ENCODE assay signal across 8 cellular contexts in genomic region chr11:46290598-46291309, GRCh38. TPM values are rescaled to one million over a fixed set of nuclear protein-coding genes. Genes with fewer than 3 reads are reported as not detected.
A peak's percentile ranks its signal among the peaks of the same experiment; 100 is the strongest.
DNase-seq lines count a peak whose midpoint lies in the region; ATAC-seq and TF ChIP-seq lines count a peak whose summit lies in the region.

No MANE protein-coding gene starts in this region.

- no peak overlapping the region for H2AFZ ChIP-seq in trophoblast cell (ENCODE audit: insufficient read depth, low read length, poor library complexity)

- no peak overlapping the region for H3K27ac Mint-ChIP-seq in activated T-cell treated with anti-CD3 and anti-CD28 coated beads, Interleukin-2, amount 50 U/mL, for 24 hours

- peak overlapping the region; percentile 32 for H2BK5ac ChIP-seq in trophoblast cell (ENCODE audit: low read depth, low read length, poor library complexity)

- H3K9me3 Mint-ChIP-seq in activated T-cell treated with anti-CD3 and anti-CD28 coated beads, Interleukin-2, amount 50 U/mL, for 24 hours, result no peaks in the 10 kb centered on the region

- peak overlapping the region; percentile 0 for H4K8ac ChIP-seq in trophoblast cell (ENCODE audit: low read depth, low read length)

- no peak overlapping the region for H3K9ac ChIP-seq in trophoblast cell (ENCODE audit: low read length)

- no peaks in the 10 kb centered on the region for H3K27me3 ChIP-seq in trophoblast cell (ENCODE audit: insufficient read depth, low read length)

- no peak overlapping the region for H4K12ac ChIP-seq in trophoblast cell (ENCODE audit: low read depth, low read length)

- H3K9me3 ChIP-seq in trophoblast cell (ENCODE audit: insufficient read depth, low read depth, low read length), result no peaks in the 10 kb centered on the region

- H4K91ac ChIP-seq in trophoblast cell (ENCODE audit: low read depth, low read length), result peak overlapping the region; percentile 64

- H3K4me1 Mint-ChIP-seq in activated T-cell treated with anti-CD3 and anti-CD28 coated beads, Interleukin-2, amount 50 U/mL, for 24 hours (ENCODE audit: low read depth), result peaks cover 5% of the 10 kb centered on the region

- H3K79me2 ChIP-seq in trophoblast cell (ENCODE audit: control insufficient read depth, insufficient read depth, low read length, poor library complexity), result peaks cover 7% of the 10 kb centered on the region

- peak overlapping the region; percentile 35 for H3K18ac ChIP-seq in trophoblast cell (ENCODE audit: low read length)

- H3K4ac ChIP-seq in trophoblast cell (ENCODE audit: low read depth, low read length), result peak overlapping the region; percentile 30

- H2BK12ac ChIP-seq in trophoblast cell (ENCODE audit: low read length), result peak overlapping the region; percentile 75

- H3K4me1 ChIP-seq in trophoblast cell (ENCODE audit: control insufficient read depth in 1 of 2, insufficient read depth in 2 of 2, low read length in 2 of 2), result peaks cover 48 to 54% of the 10 kb centered on the region in 2 experiments

- H2BK120ac ChIP-seq in trophoblast cell (ENCODE audit: insufficient read depth, low read length, poor library complexity), result peak overlapping the region; percentile 37

- peaks cover 5% of the 10 kb centered on the region for H3K27me3 Mint-ChIP-seq in activated T-cell treated with anti-CD3 and anti-CD28 coated beads, Interleukin-2, amount 50 U/mL, for 24 hours

- peak overlapping the region; percentile 73 for H3K27ac ChIP-seq in trophoblast cell (ENCODE audit: low read depth, low read length)

- H2AK5ac ChIP-seq in trophoblast cell (ENCODE audit: low read length), result peak overlapping the region; percentile 55

- peaks cover 34% of the 10 kb centered on the region for H3K79me1 ChIP-seq in trophoblast cell (ENCODE audit: low read length)

- peak overlapping the region; percentile 32 for H3K4me2 ChIP-seq in trophoblast cell (ENCODE audit: low read length)

- WGBS in trophoblast cell (ENCODE audit: extremely low coverage, insufficient coverage, insufficient read length), result no CpG with 5 or more reads among the region's 6 CpGs

- ATAC-seq in GM19397 (IDR thresholded peaks at IDR 0.05; ENCODE audit: unreplicated experiment) (no peak), HG02571 (IDR thresholded peaks at IDR 0.05; ENCODE audit: unreplicated experiment) (no peak)

- H3K23ac ChIP-seq in trophoblast cell (ENCODE audit: low read length), result no peak overlapping the region

- no peaks in the 10 kb centered on the region for H3K36me3 Mint-ChIP-seq in activated T-cell treated with anti-CD3 and anti-CD28 coated beads, Interleukin-2, amount 50 U/mL, for 24 hours (ENCODE audit: low read depth)

- peak overlapping the region; percentile 45 for H3K14ac ChIP-seq in trophoblast cell (ENCODE audit: low read length)

- no peak overlapping the region for H3K4me3 Mint-ChIP-seq in activated T-cell treated with anti-CD3 and anti-CD28 coated beads, Interleukin-2, amount 50 U/mL, for 24 hours

- TF ChIP-seq CTCF in fibroblast of mammary gland (conservative IDR thresholded peaks at IDR 0.05; ENCODE audit: control insufficient read depth, insufficient read depth, low read depth, low read length), result no peak

- DNase-seq in ELF-1 (ENCODE audit: low read depth, low spot score), result peak; percentile 91
- DNase-seq in OCI-M1 (lab: John Stamatoyannopoulos, UW), result peak; percentile 37
- DNase-seq in fibroblast of mammary gland (ENCODE audit: low read depth), result peak; percentile 98
- DNase-seq in trophoblast cell, result no peak
- DNase-seq in activated T-cell treated with anti-CD3 and anti-CD28 coated beads, Interleukin-2, amount 50 U/mL, for 24 hours, result no peak
- DNase-seq in LoVo (ENCODE audit: low spot score), result no peak

- no peak overlapping the region for H3K4me3 ChIP-seq in fibroblast of mammary gland (ENCODE audit: control insufficient read depth, low read depth, low read length)
- no peak overlapping the region for H3K4me3 ChIP-seq in trophoblast cell (ENCODE audit: low read depth, low read length)

- H3K36me3 ChIP-seq in trophoblast cell (ENCODE audit: control insufficient read depth in 1 of 2, insufficient read depth in 2 of 2, low read length in 2 of 2), result peaks cover 3 to 10% of the 10 kb centered on the region in 2 experiments

RNA-seq across cellular contexts. Expression of gene CREB3L1, which starts 13.3 kb away (rescaled TPM):
- polyA plus RNA-seq in trophoblast cell (2013), result 53.7 and 54.2 TPM in 2 replicates

RNA-seq across cellular contexts. Expression of gene DGKZ, which starts 56.5 kb away (rescaled TPM):
- 79.6 and 80.8 TPM in 2 replicates for polyA plus RNA-seq in trophoblast cell (2013)

Comparison
In these comparisons a context has a peak if more than half of its experiments do, and no peak if none do; other contexts are left out.
1. DNase-seq: peak in ELF-1 (single experiment), OCI-M1 (single experiment) and fibroblast of mammary gland (single experiment); none in trophoblast cell (0 of 2), activated T-cell treated with anti-CD3 and anti-CD28 coated beads, Interleukin-2, amount 50 U/mL, for 24 hours (single experiment) and LoVo (single experiment).